Comparison of ENCODE assay signal across 30 cellular contexts in genomic region chr5:104273725-104274124, GRCh38.
"Had no signal": no experiment of that assay in that cellular context is flagged by ENCODE, and none has a peak within 500 bp of the region (broad histone marks: within the 10 kb centered on the region; RNA-seq: fewer than 3 reads in every experiment).

No MANE protein-coding gene starts in this region.

- FAIRE-seq: astrocyte, bronchial epithelial cell had no signal

- H3K9me3 ChIP-seq: esophagus muscularis mucosa had no signal

- DNase-seq: activated B cell treated with CpG ODN at 0.5 μM for 24 hours; activated CD4-positive, alpha-beta T cell treated with anti-CD3 and anti-CD28 coated beads for 48 hours; activated CD4-positive, alpha-beta T cell treated with anti-CD3 and anti-CD28 coated beads, Interleukin-2, amount 50 U/mL, for 1 hour; activated CD4-positive, alpha-beta T cell treated with anti-CD3 and anti-CD28 coated beads, Interleukin-2, amount 50 U/mL, for 48 hours; activated CD8-positive, alpha-beta memory T cell treated with anti-CD3 and anti-CD28 coated beads for 24 hours; activated CD8-positive, alpha-beta T cell treated with anti-CD3 and anti-CD28 coated beads for 36 hours; activated effector memory CD4-positive, alpha-beta T cell treated with Interleukin-2 at 50 U/mL for 16 hours; activated gamma-delta T cell treated with Interleukin-2 at 50 U/mL for 16 hours; activated naive CD4-positive, alpha-beta T cell treated with anti-CD3 and anti-CD28 coated beads, Interleukin-2, amount 50 U/mL, for 16 hours; activated naive CD4-positive, alpha-beta T cell treated with Interleukin-2 at 50 U/mL for 16 hours; activated T-cell treated with anti-CD3 and anti-CD28 coated beads, Interleukin-2, amount 50 U/mL, for 4 hours; amniotic stem cell; anterior cingulate cortex; brain microvascular endothelial cell; dorsolateral prefrontal cortex; effector memory CD4-positive, alpha-beta T cell; endodermal cell; erythroblast; foreskin melanocyte; head of caudate nucleus; T-helper 1 cell; T-helper 17 cell; T1000; WERI-Rb-1 had no signal

- H3K36me3 ChIP-seq: brain microvascular endothelial cell, esophagus muscularis mucosa, WERI-Rb-1 had no signal

- H3K4me1 ChIP-seq: esophagus muscularis mucosa had no signal

- ATAC-seq: activated CD4-positive, CD25-positive, alpha-beta regulatory T cell treated with anti-CD3 and anti-CD28 coated beads, Interleukin-2, amount 50 U/mL, for 24 hours; activated CD8-positive, alpha-beta T cell treated with anti-CD3 and anti-CD28 coated beads for 36 hours; activated T-cell treated with anti-CD3 and anti-CD28 coated beads, Interleukin-2, amount 50 U/mL, for 4 hours; activated T-helper 17 cell treated with anti-CD3 and anti-CD28 coated beads, Interleukin-2, amount 50 U/mL, for 72 hours; T-helper 17 cell had no signal

- H3K27me3 ChIP-seq: brain microvascular endothelial cell, dorsolateral prefrontal cortex, esophagus muscularis mucosa had no signal

- H3K27ac ChIP-seq: brain microvascular endothelial cell, coronary artery, dorsolateral prefrontal cortex, esophagus muscularis mucosa, WERI-Rb-1 had no signal

- H3K4me3 ChIP-seq: coronary artery, dorsolateral prefrontal cortex, esophagus muscularis mucosa had no signal
